Comparison of ENCODE assay signal across 10 cellular contexts in genomic region chr10:93461807-93462178, GRCh38. TPM values are rescaled to one million over a fixed set of nuclear protein-coding genes. Genes with fewer than 3 reads are reported as not detected.
DNase-seq lines count a peak whose midpoint lies in the region; ATAC-seq and TF ChIP-seq lines count a peak whose summit lies in the region.
"Had no signal": no experiment of that assay in that cellular context is flagged by ENCODE, and none has a peak within 500 bp of the region (broad histone marks: within the 10 kb centered on the region; RNA-seq: fewer than 3 reads in every experiment).

No MANE protein-coding gene starts in this region.

- no peak overlapping the region for H2AFZ ChIP-seq in MM.1S (ENCODE audit: low read length)

- no peak for TF ChIP-seq EP300 in transverse colon (IDR thresholded peaks at IDR 0.05; ENCODE audit: low read depth)

- no peak for ATAC-seq in effector memory CD8-positive, alpha-beta T cell (replicated peaks)
- ATAC-seq: activated CD8-positive, alpha-beta T cell treated with anti-CD3 and anti-CD28 coated beads for 36 hours had no signal

- 86% methylated on average over 1 of the region's 1 CpG; no CpG with 5 or more reads in 1 of the 2 donors for whole genome bisulfite sequencing in transverse colon (ENCODE audit: low coverage in 1 of 2), 2 donors

- CTCF ChIA-PET in RWPE1 (lab: Yijun Ruan, JAX), result interaction anchor here (0.9 to 1.4 kb wide), 4 partner anchors 13 to 85 kb away, joined by 3 to 6 read pairs (median 4); partner anchors contain the start of gene MYOF

- H3K9me2 ChIP-seq in MM.1S (replicated peaks; ENCODE audit: insufficient read depth, low read length), result no peaks in the 10 kb centered on the region

- peaks cover 6 to 22% of the 10 kb centered on the region in 2 donors for H3K27me3 Mint-ChIP-seq in effector memory CD8-positive, alpha-beta T cell
- H3K27me3 Mint-ChIP-seq: IgD-negative memory B cell had no signal

- no peaks in the 10 kb centered on the region for H4K20me1 ChIP-seq in MM.1S (ENCODE audit: insufficient read depth, low read length)

- no peaks in the 10 kb centered on the region for H3F3A ChIP-seq in MM.1S (ENCODE audit: insufficient read depth, low read length)

- H3K4me3 ChIP-seq in transverse colon (no peak overlapping the region), MM.1S (ENCODE audit: low read length) (no peak overlapping the region)

- no peak overlapping the region for H3K9ac ChIP-seq in MM.1S (ENCODE audit: low read length)

- TF ChIP-seq POLR2A in transverse colon (IDR thresholded peaks at IDR 0.05), result no peak

- peaks cover 5 to 7% of the 10 kb centered on the region in 2 donors for H3K4me1 Mint-ChIP-seq in effector memory CD8-positive, alpha-beta T cell (ENCODE audit: low read depth in 2 of 2)

- H3K4me3 Mint-ChIP-seq in effector memory CD8-positive, alpha-beta T cell, result no peak overlapping the region
- H3K4me3 Mint-ChIP-seq: activated CD8-positive, alpha-beta T cell treated with anti-CD3 and anti-CD28 coated beads for 36 hours; IgD-negative memory B cell had no signal

- intact Hi-C loops in transverse colon (cut with DNase I; ENCODE audit: low total_unique reads), result no loop called here

- H3K79me2 ChIP-seq in MM.1S (ENCODE audit: low read length), result no peaks in the 10 kb centered on the region

- no peaks in the 10 kb centered on the region for H3K36me3 Mint-ChIP-seq in effector memory CD8-positive, alpha-beta T cell (ENCODE audit: insufficient read depth)

- no peak overlapping the region for H3K27ac Mint-ChIP-seq in effector memory CD8-positive, alpha-beta T cell
- H3K27ac Mint-ChIP-seq: activated CD8-positive, alpha-beta T cell treated with anti-CD3 and anti-CD28 coated beads for 36 hours had no signal

- TF ChIP-seq CTCF in RWPE1 (conservative IDR thresholded peaks at IDR 0.05; ENCODE audit: low read depth) (no peak), transverse colon (IDR thresholded peaks at IDR 0.05) (no peak), MM.1S (IDR thresholded peaks at IDR 0.05; ENCODE audit: low read length) (no peak)

- H3K27me3 ChIP-seq in transverse colon, result no peaks in the 10 kb centered on the region
- H3K27me3 ChIP-seq in MM.1S (replicated peaks; ENCODE audit: insufficient read depth, low read length), result no peaks in the 10 kb centered on the region

- DNase-seq in NCI-H524 (lab: John Stamatoyannopoulos, UW) (peak; percentile 5 to 48), NCI-H524 treated with DMSO at 0.1 percent for 48 hours (lab: John Stamatoyannopoulos, UW) (no peak), RWPE1 (ENCODE audit: low spot score) (peak; percentile 57), germinal center (ENCODE audit: low spot score) (peak; percentile 40), transverse colon (no peak), MM.1S (no peak), NCI-H128 (lab: John Stamatoyannopoulos, UW; ENCODE audit: unreplicated experiment) (no peak)
- DNase-seq in effector memory CD8-positive, alpha-beta T cell, result no peak
- DNase-seq: activated CD8-positive, alpha-beta T cell treated with anti-CD3 and anti-CD28 coated beads for 36 hours had no signal

- H3K4me1 ChIP-seq in transverse colon, result peaks cover 43 to 82% (median 56%) of the 10 kb centered on the region in 4 donors
- no peaks in the 10 kb centered on the region for H3K4me1 ChIP-seq in MM.1S (ENCODE audit: low read length)

- POLR2A ChIA-PET in RWPE1 (lab: Yijun Ruan, JAX; ENCODE audit: low non-redundant PET), result interaction anchor here (0.6 to 0.7 kb wide), 2 partner anchors 14 to 1239 kb away, joined by 3 to 7 read pairs; no protein-coding TSS in a partner anchor

- in situ Hi-C loops in transverse colon (cut with MboI; ENCODE audit: low pct_ligation_motif_present in 1 of 4, low pct_unique_long_range_greater_than_20kb in 1 of 4, low sequenced_read_pairs in 3 of 4), result no loop called here

- H3K4me2 ChIP-seq in MM.1S (ENCODE audit: low read depth, low read length), result no peak overlapping the region

- H3K27ac ChIP-seq in RWPE1 (peak overlapping the region; percentile 99), transverse colon (peak overlapping the region; percentile 86 to 97 (median 94)), MM.1S (ENCODE audit: low read length) (no peak overlapping the region)

- H3K9me3 Mint-ChIP-seq in effector memory CD8-positive, alpha-beta T cell, result no peaks in the 10 kb centered on the region
- H3K9me3 Mint-ChIP-seq: activated CD8-positive, alpha-beta T cell treated with anti-CD3 and anti-CD28 coated beads for 36 hours; IgD-negative memory B cell had no signal

- H3K9me3 ChIP-seq in transverse colon (no peaks in the 10 kb centered on the region), MM.1S (replicated peaks; ENCODE audit: insufficient read depth, low read length) (no peaks in the 10 kb centered on the region)

- no peaks in the 10 kb centered on the region for H3K36me3 ChIP-seq in transverse colon
- H3K36me3 ChIP-seq in MM.1S (replicated peaks; ENCODE audit: insufficient read depth, low read length), result no peaks in the 10 kb centered on the region

RNA-seq across cellular contexts. Expression of gene MYOF, which starts 20.3 kb away (rescaled TPM):
- 10 to 100 TPM; 18.9 to 57.2 (median 50.2) TPM for total RNA-seq in transverse colon

RNA-seq across cellular contexts. Expression of gene CEP55, which starts 34.6 kb away (rescaled TPM):
- 10 to 100 TPM in 1 of 4 donors, 1 to 10 TPM in 2, not detected in 1; 1.1 to 13.1 (median 4.3) TPM for total RNA-seq in transverse colon

Comparison
In these comparisons a context has a peak if more than half of its experiments do, and no peak if none do; other contexts are left out.
1. DNase-seq: peak in NCI-H524 (2 of 2), RWPE1 (single experiment) and germinal center (single experiment); none in NCI-H524 treated with DMSO at 0.1 percent for 48 hours (single experiment), transverse colon (single experiment), MM.1S (single experiment), effector memory CD8-positive, alpha-beta T cell (0 of 3) and NCI-H128 (single experiment).